ENCODE assay signal across 19 cellular contexts in the genomic region with DNA sequence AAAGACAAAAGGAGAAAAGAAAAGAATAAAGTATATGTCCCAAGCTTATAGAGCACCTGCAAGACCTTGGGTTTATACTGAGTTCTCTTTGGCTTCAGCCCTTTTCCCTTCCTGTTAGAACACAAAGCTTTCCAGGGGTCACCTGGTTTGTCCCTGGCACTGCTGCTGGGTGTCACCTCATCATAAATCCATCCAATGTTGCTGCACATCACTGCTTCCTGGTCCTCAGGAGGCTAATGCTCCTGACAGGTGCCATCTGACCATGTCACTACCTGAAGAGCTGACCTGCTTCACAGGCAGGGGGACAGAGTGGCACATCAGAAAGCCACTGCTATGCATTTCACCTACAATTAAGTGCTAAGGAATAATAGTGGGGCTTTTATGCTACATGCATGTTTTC.
"Had no signal": no experiment of that assay in that cellular context is flagged by ENCODE, and none has a peak within 500 bp of the region (broad histone marks: within the 10 kb centered on the region; RNA-seq: fewer than 3 reads in every experiment).

No MANE protein-coding gene starts in this region.

- H3K27ac Mint-ChIP-seq: activated CD4-positive, alpha-beta T cell treated with anti-CD3 and anti-CD28 coated beads, Interleukin-2, amount 10 ng/mL, durations not matched to agents 7 days and 5 days; activated naive CD4-positive, alpha-beta T cell treated with anti-CD3 and anti-CD28 coated beads for 36 hours; activated T-helper 17 cell treated with anti-CD3 and anti-CD28 coated beads, Interleukin-2, amount 50 U/mL, for 72 hours; immature natural killer cell; stimulated activated memory B cell treated with anti-CD40 and anti-IgM and Interleukin-4, amounts not matched to agents 10 μg/mL and 1 μg/mL and 100 μg/mL, for 72 hours; T-helper 2 cell treated with Interferon-gamma antibody and Interleukin-4, amounts not matched to agents 5 μg/mL and 100 μg/mL, for 36 hours had no signal

- H3K4me1 ChIP-seq: ascending aorta, breast epithelium, lower lobe of right lung, thyroid gland, vagina had no signal

- H3K9me3 ChIP-seq: ascending aorta, breast epithelium, lower lobe of right lung, thyroid gland, vagina had no signal

- H3K4me3 Mint-ChIP-seq: activated CD4-positive, alpha-beta T cell treated with anti-CD3 and anti-CD28 coated beads, Interleukin-2, amount 10 ng/mL, durations not matched to agents 7 days and 5 days; activated naive CD4-positive, alpha-beta T cell treated with anti-CD3 and anti-CD28 coated beads for 36 hours; activated T-helper 17 cell treated with anti-CD3 and anti-CD28 coated beads, Interleukin-2, amount 50 U/mL, for 72 hours; immature natural killer cell; neural crest cell; stimulated activated memory B cell treated with anti-CD40 and anti-IgM and Interleukin-4, amounts not matched to agents 10 μg/mL and 1 μg/mL and 100 μg/mL, for 72 hours; T-helper 2 cell treated with Interferon-gamma antibody and Interleukin-4, amounts not matched to agents 5 μg/mL and 100 μg/mL, for 36 hours had no signal

- H3K27ac ChIP-seq: ascending aorta, breast epithelium, epithelial cell of prostate, lower lobe of right lung, thyroid gland, vagina had no signal

- H3K36me3 Mint-ChIP-seq: immature natural killer cell; stimulated activated memory B cell treated with anti-CD40 and anti-IgM and Interleukin-4, amounts not matched to agents 10 μg/mL and 1 μg/mL and 100 μg/mL, for 72 hours had no signal

- H3K27me3 Mint-ChIP-seq: activated CD4-positive, alpha-beta T cell treated with anti-CD3 and anti-CD28 coated beads, Interleukin-2, amount 10 ng/mL, durations not matched to agents 7 days and 5 days; stimulated activated memory B cell treated with anti-CD40 and anti-IgM and Interleukin-4, amounts not matched to agents 10 μg/mL and 1 μg/mL and 100 μg/mL, for 72 hours had no signal

- DNase-seq: activated CD4-positive, alpha-beta T cell treated with anti-CD3 and anti-CD28 coated beads, Interleukin-2, amount 10 ng/mL, durations not matched to agents 7 days and 5 days; activated CD4-positive, CD25-positive, alpha-beta regulatory T cell; activated naive CD4-positive, alpha-beta T cell treated with anti-CD3 and anti-CD28 coated beads for 36 hours; activated T-cell treated with anti-CD3 and anti-CD28 coated beads for 4 hours; dermis blood vessel endothelial cell; foreskin melanocyte; head of caudate nucleus; immature natural killer cell; lower lobe of right lung; stimulated activated CD4-positive, alpha-beta T cell treated with anti-CD3 and anti-CD28 coated beads, Interleukin-2, amount 100 ng/mL, for 48 hours; thyroid gland had no signal

- H3K27me3 ChIP-seq: ascending aorta, breast epithelium, thyroid gland, vagina had no signal

- H3K4me1 Mint-ChIP-seq: activated CD4-positive, alpha-beta T cell treated with anti-CD3 and anti-CD28 coated beads, Interleukin-2, amount 10 ng/mL, durations not matched to agents 7 days and 5 days; activated T-helper 17 cell treated with anti-CD3 and anti-CD28 coated beads, Interleukin-2, amount 50 U/mL, for 72 hours; immature natural killer cell; neural crest cell; stimulated activated memory B cell treated with anti-CD40 and anti-IgM and Interleukin-4, amounts not matched to agents 10 μg/mL and 1 μg/mL and 100 μg/mL, for 72 hours had no signal

- ATAC-seq: activated T-helper 17 cell treated with anti-CD3 and anti-CD28 coated beads, Interleukin-2, amount 50 U/mL, for 72 hours; stimulated activated memory B cell treated with anti-CD40 and anti-IgM and Interleukin-4, amounts not matched to agents 10 μg/mL and 1 μg/mL and 100 μg/mL, for 72 hours had no signal

- H3K4me3 ChIP-seq: ascending aorta, breast epithelium, lower lobe of right lung, thyroid gland, vagina had no signal

- H3K9me3 Mint-ChIP-seq: activated CD4-positive, alpha-beta T cell treated with anti-CD3 and anti-CD28 coated beads, Interleukin-2, amount 10 ng/mL, durations not matched to agents 7 days and 5 days; activated T-helper 17 cell treated with anti-CD3 and anti-CD28 coated beads, Interleukin-2, amount 50 U/mL, for 72 hours had no signal

- H3K36me3 ChIP-seq: ascending aorta, breast epithelium, lower lobe of right lung, thyroid gland, vagina had no signal
